ENCODE assay signal across 8 cellular contexts in the genomic region with DNA sequence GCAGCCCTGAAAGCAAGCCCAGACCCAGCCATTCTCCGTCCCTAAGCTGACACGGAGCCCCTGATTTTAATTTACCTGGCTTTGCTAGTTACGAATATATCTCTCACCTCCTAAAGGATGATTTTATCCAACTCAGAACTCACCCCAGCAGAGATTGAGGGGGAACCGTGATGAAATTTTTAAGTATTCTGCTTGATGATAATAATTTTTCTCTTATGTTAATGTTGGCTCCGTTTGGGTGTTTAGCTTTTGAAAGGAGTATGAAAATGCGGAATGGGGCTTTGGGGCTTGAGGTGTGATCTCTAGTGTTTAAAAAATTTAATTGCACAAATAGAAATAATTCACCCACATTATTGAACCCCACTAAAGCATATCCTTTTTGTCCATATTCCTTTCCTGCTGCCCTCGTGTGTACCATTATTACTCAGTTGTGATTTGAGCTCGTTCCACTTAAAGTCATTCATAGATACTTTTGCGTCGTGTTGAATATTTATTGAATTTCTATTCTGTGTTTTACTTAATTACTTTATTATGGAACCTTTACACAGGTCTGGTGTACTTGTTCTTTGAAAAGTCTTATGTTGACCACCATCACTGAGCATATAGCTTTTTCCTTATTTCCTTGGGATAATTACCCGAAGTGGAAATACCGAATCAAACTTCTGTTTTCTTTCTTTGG. TPM values are rescaled to one million over a fixed set of nuclear protein-coding genes. Genes with fewer than 3 reads are reported as not detected.
DNase-seq lines count a peak whose midpoint lies in the region; ATAC-seq and TF ChIP-seq lines count a peak whose summit lies in the region.

No MANE protein-coding gene starts in this region.

- H3K4me3 Mint-ChIP-seq in T-helper 2 cell treated with Interferon-gamma antibody and Interleukin-4, amounts not matched to agents 5 μg/mL and 100 μg/mL, for 36 hours = peak overlapping the region; percentile 84

- H3K27ac Mint-ChIP-seq in T-helper 2 cell treated with Interferon-gamma antibody and Interleukin-4, amounts not matched to agents 5 μg/mL and 100 μg/mL, for 36 hours = peak overlapping the region; percentile 84

- DNase-seq in T-helper 2 cell treated with Interferon-gamma antibody and Interleukin-4, amounts not matched to agents 5 μg/mL and 100 μg/mL, for 36 hours (ENCODE audit: low spot score) = no peak
- DNase-seq in foreskin keratinocyte = no peak
- no peak for DNase-seq in foreskin melanocyte
- no peak for DNase-seq in 8988T
- no peak for DNase-seq in dedifferentiated amniotic fluid mesenchymal stem cell (ENCODE audit: extremely low spot score)

- H3K27me3 ChIP-seq in foreskin keratinocyte (no peaks in the 10 kb centered on the region), skeletal muscle satellite cell (ENCODE audit: control insufficient read depth, insufficient read depth, low read length) (no peaks in the 10 kb centered on the region)

- H3K27me3 Mint-ChIP-seq in T-helper 2 cell treated with Interferon-gamma antibody and Interleukin-4, amounts not matched to agents 5 μg/mL and 100 μg/mL, for 36 hours (ENCODE audit: low read depth) = no peaks in the 10 kb centered on the region

- peaks cover 42% of the 10 kb centered on the region for H3K4me1 Mint-ChIP-seq in T-helper 2 cell treated with Interferon-gamma antibody and Interleukin-4, amounts not matched to agents 5 μg/mL and 100 μg/mL, for 36 hours (ENCODE audit: low read depth)

- peak overlapping the region; percentile 84 for H3K9ac ChIP-seq in skeletal muscle satellite cell (ENCODE audit: low read depth, low read length)

- H3K9me3 Mint-ChIP-seq in T-helper 2 cell treated with Interferon-gamma antibody and Interleukin-4, amounts not matched to agents 5 μg/mL and 100 μg/mL, for 36 hours = no peaks in the 10 kb centered on the region

- peak overlapping the region; percentile 81 for H3K4me3 ChIP-seq in skeletal muscle satellite cell (ENCODE audit: low read length)

- H3K4me1 ChIP-seq in foreskin keratinocyte (peaks cover 16% of the 10 kb centered on the region), skeletal muscle satellite cell (ENCODE audit: control insufficient read depth, insufficient read depth, low read length) (peaks cover 16% of the 10 kb centered on the region)

- ATAC-seq in GM21526 (IDR thresholded peaks at IDR 0.05; ENCODE audit: low FRiP score, unreplicated experiment) = peak; percentile 5
- no peak for ATAC-seq in foreskin keratinocyte
- no peak for ATAC-seq in GM21528 (IDR thresholded peaks at IDR 0.05; ENCODE audit: low FRiP score, unreplicated experiment)

- H3K9me3 ChIP-seq in skeletal muscle satellite cell (replicated peaks; ENCODE audit: low read length) = no peaks in the 10 kb centered on the region

- peak overlapping the region; percentile 64 for H3K27ac ChIP-seq in foreskin keratinocyte

- H3K36me3 Mint-ChIP-seq in T-helper 2 cell treated with Interferon-gamma antibody and Interleukin-4, amounts not matched to agents 5 μg/mL and 100 μg/mL, for 36 hours (ENCODE audit: low read depth) = peaks cover 3% of the 10 kb centered on the region

- no peaks in the 10 kb centered on the region for H3K36me3 ChIP-seq in skeletal muscle satellite cell (ENCODE audit: insufficient read depth, low read length)

- no peak for TF ChIP-seq CTCF in foreskin keratinocyte (conservative IDR thresholded peaks at IDR 0.05)

- peak overlapping the region; percentile 92 for H3K4me2 ChIP-seq in skeletal muscle satellite cell (ENCODE audit: low read length)

RNA-seq across cellular contexts. Expression of gene PRPSAP2, which starts 0.8 kb away (rescaled TPM):
- 26.6 and 28.3 TPM in 2 replicates for total RNA-seq in foreskin keratinocyte
- 18.4 and 22.6 TPM in 2 replicates for polyA plus RNA-seq in foreskin keratinocyte
- 19.4 and 27.4 TPM in 2 replicates for total RNA-seq in skeletal muscle satellite cell (2012; rRNA removed)
